Comparison of ENCODE assay signal across 19 cellular contexts in genomic region chr4:5824227-5824626, GRCh38.
"Had no signal": no experiment of that assay in that cellular context is flagged by ENCODE, and none has a peak within 500 bp of the region (broad histone marks: within the 10 kb centered on the region; RNA-seq: fewer than 3 reads in every experiment).

No MANE protein-coding gene starts in this region.

- H3K4me3 Mint-ChIP-seq: activated naive CD4-positive, alpha-beta T cell treated with anti-CD3 and anti-CD28 coated beads, Interleukin-2, amount 50 U/mL, for 24 hours; brain; nephron progenitor cell; WTC11 had no signal

- H3K27me3 ChIP-seq: heart right ventricle, sigmoid colon, upper lobe of left lung had no signal

- H3K27ac Mint-ChIP-seq: activated naive CD4-positive, alpha-beta T cell treated with anti-CD3 and anti-CD28 coated beads, Interleukin-2, amount 50 U/mL, for 24 hours had no signal

- H3K4me3 ChIP-seq: heart right ventricle, mucosa of descending colon, sigmoid colon, smooth muscle cell, upper lobe of left lung had no signal

- H3K36me3 Mint-ChIP-seq: activated naive CD4-positive, alpha-beta T cell treated with anti-CD3 and anti-CD28 coated beads, Interleukin-2, amount 50 U/mL, for 24 hours had no signal

- H3K9me3 Mint-ChIP-seq: activated naive CD4-positive, alpha-beta T cell treated with anti-CD3 and anti-CD28 coated beads, Interleukin-2, amount 50 U/mL, for 24 hours; brain; nephron progenitor cell; WTC11 had no signal

- H3K4me1 Mint-ChIP-seq: activated naive CD4-positive, alpha-beta T cell treated with anti-CD3 and anti-CD28 coated beads, Interleukin-2, amount 50 U/mL, for 24 hours; brain; nephron progenitor cell; WTC11 had no signal

- DNase-seq: activated gamma-delta T cell treated with Interleukin-2 at 50 U/mL for 16 hours; activated T-cell treated with anti-CD3 and anti-CD28 coated beads, Interleukin-2, amount 50 U/mL, for 1 hour; anterior cingulate cortex; central memory CD4-positive, alpha-beta T cell; heart right ventricle; left colon; mucosa of descending colon; nephron progenitor cell; nucleus accumbens; sigmoid colon; stimulated activated CD4-positive, alpha-beta T cell treated with anti-CD3 and anti-CD28 coated beads, Interleukin-4, amount 100 ng/mL, for 1 hour; stimulated activated naive CD4-positive, alpha-beta T cell; T1000; upper lobe of left lung had no signal

- H3K4me1 ChIP-seq: sigmoid colon had no signal

- H3K9me3 ChIP-seq: heart right ventricle, mucosa of descending colon, sigmoid colon, upper lobe of left lung had no signal

- H3K27ac ChIP-seq: epithelial cell of prostate, heart right ventricle, sigmoid colon, upper lobe of left lung had no signal
